ENCODE assay signal across 1 cellular context in the genomic region with DNA sequence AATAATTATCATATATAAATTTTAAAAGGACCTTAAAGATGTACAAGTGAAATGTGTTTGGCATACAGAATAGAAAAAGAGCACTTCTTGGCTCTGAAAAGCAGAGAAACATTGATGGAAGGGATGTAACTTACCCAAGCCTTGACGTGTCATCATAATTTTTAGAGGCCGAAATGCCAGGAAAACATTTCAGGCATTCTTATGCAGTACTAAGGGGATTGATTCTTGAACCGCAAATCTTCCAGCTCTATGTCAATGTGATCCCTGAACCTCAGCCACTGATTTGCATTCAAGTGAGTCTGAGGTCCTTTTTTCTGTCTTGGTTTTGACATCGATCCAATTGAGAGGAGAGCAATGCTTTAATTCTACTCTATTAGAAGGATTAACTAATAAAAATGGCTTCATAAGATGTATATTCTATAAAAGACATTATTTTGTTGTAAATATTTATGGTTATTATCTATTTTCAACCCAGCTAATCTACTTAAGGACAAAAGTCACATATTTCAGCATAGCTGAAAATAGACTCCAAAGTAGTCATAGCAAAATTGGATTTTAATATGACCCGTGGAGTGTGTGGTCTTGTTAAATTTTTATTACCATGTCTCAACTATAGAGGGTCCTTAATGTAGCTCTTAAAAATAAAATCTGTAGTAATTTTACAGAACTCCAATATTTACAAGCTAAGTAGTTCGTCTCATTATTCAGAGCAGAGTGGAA.
TF ChIP-seq lines count a peak whose summit lies in the region.

No MANE protein-coding gene starts in this region.

TF ChIP-seq in SK-N-SH treated with all-trans-retinoic acid at 6 μM for 48 hours, 23 proteins besides CTCF, POLR2A, EP300 and RAD21 (continued from another document):
- TF ChIP-seq BACH2 (CRISPR knock-in tag; IDR thresholded peaks at IDR 0.05; ENCODE audit: borderline replicate concordance) (no peak), TOX (CRISPR knock-in tag; IDR thresholded peaks at IDR 0.05; ENCODE audit: borderline replicate concordance) (no peak), ZFP30 (CRISPR knock-in tag; IDR thresholded peaks at IDR 0.05) (no peak), ZFP3 (CRISPR knock-in tag; IDR thresholded peaks at IDR 0.05) (no peak), CSDC2 (CRISPR knock-in tag; IDR thresholded peaks at IDR 0.05) (no peak)
- TF ChIP-seq, protein P1, sequence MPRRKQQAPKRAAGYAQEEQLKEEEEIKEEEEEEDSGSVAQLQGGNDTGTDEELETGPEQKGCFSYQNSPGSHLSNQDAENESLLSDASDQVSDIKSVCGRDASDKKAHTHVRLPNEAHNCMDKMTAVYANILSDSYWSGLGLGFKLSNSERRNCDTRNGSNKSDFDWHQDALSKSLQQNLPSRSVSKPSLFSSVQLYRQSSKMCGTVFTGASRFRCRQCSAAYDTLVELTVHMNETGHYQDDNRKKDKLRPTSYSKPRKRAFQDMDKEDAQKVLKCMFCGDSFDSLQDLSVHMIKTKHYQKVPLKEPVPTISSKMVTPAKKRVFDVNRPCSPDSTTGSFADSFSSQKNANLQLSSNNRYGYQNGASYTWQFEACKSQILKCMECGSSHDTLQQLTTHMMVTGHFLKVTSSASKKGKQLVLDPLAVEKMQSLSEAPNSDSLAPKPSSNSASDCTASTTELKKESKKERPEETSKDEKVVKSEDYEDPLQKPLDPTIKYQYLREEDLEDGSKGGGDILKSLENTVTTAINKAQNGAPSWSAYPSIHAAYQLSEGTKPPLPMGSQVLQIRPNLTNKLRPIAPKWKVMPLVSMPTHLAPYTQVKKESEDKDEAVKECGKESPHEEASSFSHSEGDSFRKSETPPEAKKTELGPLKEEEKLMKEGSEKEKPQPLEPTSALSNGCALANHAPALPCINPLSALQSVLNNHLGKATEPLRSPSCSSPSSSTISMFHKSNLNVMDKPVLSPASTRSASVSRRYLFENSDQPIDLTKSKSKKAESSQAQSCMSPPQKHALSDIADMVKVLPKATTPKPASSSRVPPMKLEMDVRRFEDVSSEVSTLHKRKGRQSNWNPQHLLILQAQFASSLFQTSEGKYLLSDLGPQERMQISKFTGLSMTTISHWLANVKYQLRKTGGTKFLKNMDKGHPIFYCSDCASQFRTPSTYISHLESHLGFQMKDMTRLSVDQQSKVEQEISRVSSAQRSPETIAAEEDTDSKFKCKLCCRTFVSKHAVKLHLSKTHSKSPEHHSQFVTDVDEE (CRISPR knock-in tag; IDR thresholded peaks at IDR 0.05) = no peak
TF ChIP-seq in SK-N-SH treated with all-trans-retinoic acid at 6 μM for 48 hours: peak in this region for 0.
